ENCODE assay signal across 10 cellular contexts in the genomic region with DNA sequence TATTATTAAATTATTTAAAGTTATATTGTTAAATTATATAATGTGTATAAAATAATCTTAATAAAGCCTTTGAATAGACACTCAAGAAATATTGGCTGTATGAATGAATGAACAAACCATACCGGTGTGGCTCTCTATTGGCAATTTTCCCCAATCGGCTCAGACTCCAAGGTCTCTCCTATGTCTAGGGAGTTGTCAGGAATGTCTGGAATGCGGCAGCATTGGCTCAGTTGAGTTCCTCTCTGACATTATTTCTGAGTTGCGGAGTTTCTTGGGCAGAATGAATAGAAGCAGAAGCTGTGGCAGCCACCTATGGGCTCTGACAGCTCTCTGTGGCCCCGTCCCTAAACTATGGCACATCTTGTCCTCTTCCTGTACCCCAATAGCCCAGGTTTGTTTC.
DNase-seq lines count a peak whose midpoint lies in the region; ATAC-seq and TF ChIP-seq lines count a peak whose summit lies in the region.
"Had no signal": no experiment of that assay in that cellular context is flagged by ENCODE, and none has a peak within 500 bp of the region (broad histone marks: within the 10 kb centered on the region; RNA-seq: fewer than 3 reads in every experiment).

No MANE protein-coding gene starts in this region.

- no peak for TF ChIP-seq CTCF in WTC11 (IDR thresholded peaks at IDR 0.05)
- TF ChIP-seq CTCF in heart right ventricle (IDR thresholded peaks at IDR 0.05): no peak

- H3K27ac Mint-ChIP-seq in WTC11: peak overlapping the region; percentile 24; the same call in 1 of the 2 replicates

- H3K4me3 ChIP-seq in heart right ventricle: no peak overlapping the region

- no peaks in the 10 kb centered on the region for H3K9me3 Mint-ChIP-seq in WTC11

- no peaks in the 10 kb centered on the region for H3K27me3 ChIP-seq in heart right ventricle

- 22 to 29% methylated on average over 5 of the region's 5 CpGs for WGBS in heart right ventricle, 2 donors

- H3K4me3 Mint-ChIP-seq in WTC11: no peak overlapping the region

- DNase-seq in GM03348 (ENCODE audit: low spot score): peak; percentile 81
- peak; percentile 58 for DNase-seq in WTC11 (ENCODE audit: low spot score)
- peak in 1 of 2 donors; percentile 29 for DNase-seq in heart right ventricle
- peak; percentile 73 for DNase-seq in pulmonary artery endothelial cell (ENCODE audit: low read depth, low spot score)
- no peak for DNase-seq in germinal center (ENCODE audit: low spot score)
- DNase-seq in NCI-H1417 treated with DMSO at 0.1 percent for 48 hours (lab: John Stamatoyannopoulos, UW): no peak
- no peak for DNase-seq in DMS 273 treated with DMSO at 0.1 percent for 48 hours (lab: John Stamatoyannopoulos, UW)
- no peak for DNase-seq in NCI-H1092 treated with DMSO at 0.1 percent for 48 hours (lab: John Stamatoyannopoulos, UW)
- DNase-seq: DMS79 treated with DMSO at 0.1 percent for 48 hours, WERI-Rb-1 had no signal

- CTCF ChIA-PET in WTC11 (lab: Charles Lee): interaction anchor here (0.7 to 1.1 kb wide), 2 partner anchors 75 to 283 kb away, joined by 3 read pairs; no protein-coding TSS in a partner anchor

- H3K4me1 Mint-ChIP-seq in WTC11: peaks cover 63% of the 10 kb centered on the region

- intact Hi-C loops in heart right ventricle (cut with DNase I): loop anchor here in 1 of 10 donors (10.0 kb wide), 1 partner anchor 106 kb away; a partner anchor contains a TSS

- POLR2A ChIA-PET in WTC11 (lab: Charles Lee): interaction anchor here (0.6 to 0.7 kb wide), 2 partner anchors 25 to 28 kb away, joined by 3 read pairs; no protein-coding TSS in a partner anchor

- H3K36me3 Mint-ChIP-seq in WTC11: no peaks in the 10 kb centered on the region

- no peaks in the 10 kb centered on the region for H3K36me3 ChIP-seq in heart right ventricle
- H3K36me3 ChIP-seq: WERI-Rb-1 had no signal

- ATAC-seq in WTC11 (peak; percentile 75), heart right ventricle (peak; percentile 30 to 87 (median 67))

- peaks cover 0 to 68% (median 49%) of the 10 kb centered on the region in 9 donors for H3K4me1 ChIP-seq in heart right ventricle

- peak overlapping the region in 1 of 10 donors; percentile 8 for H3K27ac ChIP-seq in heart right ventricle
- H3K27ac ChIP-seq: WERI-Rb-1 had no signal

- H3K9me3 ChIP-seq in heart right ventricle: no peaks in the 10 kb centered on the region

- no peaks in the 10 kb centered on the region for H3K27me3 Mint-ChIP-seq in WTC11 (ENCODE audit: low read depth)

TF ChIP-seq in WTC11, 78 proteins besides CTCF, POLR2A, EP300 and RAD21:
- peak; percentile 71 for TF ChIP-seq HMGA2 (CRISPR knock-in tag; IDR thresholded peaks at IDR 0.05)
- TF ChIP-seq, protein P1, sequence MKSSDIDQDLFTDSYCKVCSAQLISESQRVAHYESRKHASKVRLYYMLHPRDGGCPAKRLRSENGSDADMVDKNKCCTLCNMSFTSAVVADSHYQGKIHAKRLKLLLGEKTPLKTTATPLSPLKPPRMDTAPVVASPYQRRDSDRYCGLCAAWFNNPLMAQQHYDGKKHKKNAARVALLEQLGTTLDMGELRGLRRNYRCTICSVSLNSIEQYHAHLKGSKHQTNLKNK (CRISPR knock-in tag; IDR thresholded peaks at IDR 0.05): no peak
- TF ChIP-seq TEAD4 (CRISPR knock-in tag; IDR thresholded peaks at IDR 0.05): peak; percentile 89; the same call in 1 of the 2 replicates
- peak; percentile 84; the same call in 1 of the 2 replicates for TF ChIP-seq TEAD1 (CRISPR knock-in tag; IDR thresholded peaks at IDR 0.05)
- TF ChIP-seq, protein P2, sequence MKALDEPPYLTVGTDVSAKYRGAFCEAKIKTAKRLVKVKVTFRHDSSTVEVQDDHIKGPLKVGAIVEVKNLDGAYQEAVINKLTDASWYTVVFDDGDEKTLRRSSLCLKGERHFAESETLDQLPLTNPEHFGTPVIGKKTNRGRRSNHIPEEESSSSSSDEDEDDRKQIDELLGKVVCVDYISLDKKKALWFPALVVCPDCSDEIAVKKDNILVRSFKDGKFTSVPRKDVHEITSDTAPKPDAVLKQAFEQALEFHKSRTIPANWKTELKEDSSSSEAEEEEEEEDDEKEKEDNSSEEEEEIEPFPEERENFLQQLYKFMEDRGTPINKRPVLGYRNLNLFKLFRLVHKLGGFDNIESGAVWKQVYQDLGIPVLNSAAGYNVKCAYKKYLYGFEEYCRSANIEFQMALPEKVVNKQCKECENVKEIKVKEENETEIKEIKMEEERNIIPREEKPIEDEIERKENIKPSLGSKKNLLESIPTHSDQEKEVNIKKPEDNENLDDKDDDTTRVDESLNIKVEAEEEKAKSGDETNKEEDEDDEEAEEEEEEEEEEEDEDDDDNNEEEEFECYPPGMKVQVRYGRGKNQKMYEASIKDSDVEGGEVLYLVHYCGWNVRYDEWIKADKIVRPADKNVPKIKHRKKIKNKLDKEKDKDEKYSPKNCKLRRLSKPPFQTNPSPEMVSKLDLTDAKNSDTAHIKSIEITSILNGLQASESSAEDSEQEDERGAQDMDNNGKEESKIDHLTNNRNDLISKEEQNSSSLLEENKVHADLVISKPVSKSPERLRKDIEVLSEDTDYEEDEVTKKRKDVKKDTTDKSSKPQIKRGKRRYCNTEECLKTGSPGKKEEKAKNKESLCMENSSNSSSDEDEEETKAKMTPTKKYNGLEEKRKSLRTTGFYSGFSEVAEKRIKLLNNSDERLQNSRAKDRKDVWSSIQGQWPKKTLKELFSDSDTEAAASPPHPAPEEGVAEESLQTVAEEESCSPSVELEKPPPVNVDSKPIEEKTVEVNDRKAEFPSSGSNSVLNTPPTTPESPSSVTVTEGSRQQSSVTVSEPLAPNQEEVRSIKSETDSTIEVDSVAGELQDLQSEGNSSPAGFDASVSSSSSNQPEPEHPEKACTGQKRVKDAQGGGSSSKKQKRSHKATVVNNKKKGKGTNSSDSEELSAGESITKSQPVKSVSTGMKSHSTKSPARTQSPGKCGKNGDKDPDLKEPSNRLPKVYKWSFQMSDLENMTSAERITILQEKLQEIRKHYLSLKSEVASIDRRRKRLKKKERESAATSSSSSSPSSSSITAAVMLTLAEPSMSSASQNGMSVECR (CRISPR knock-in tag; IDR thresholded peaks at IDR 0.05; ENCODE audit: borderline replicate concordance): no peak
TF ChIP-seq in WTC11: peak in this region for 3.

Comparison
In these comparisons a context has a peak if more than half of its experiments do, and no peak if none do; other contexts are left out.
1. DNase-seq: peak in GM03348 (single experiment), WTC11 (single experiment) and pulmonary artery endothelial cell (single experiment); none in germinal center (single experiment), NCI-H1417 treated with DMSO at 0.1 percent for 48 hours (single experiment), DMS 273 treated with DMSO at 0.1 percent for 48 hours (single experiment) and NCI-H1092 treated with DMSO at 0.1 percent for 48 hours (single experiment).